ENCODE assay signal across 17 cellular contexts in genomic region chr22:30186048-30186447, GRCh38.
DNase-seq lines count a peak whose midpoint lies in the region; ATAC-seq and TF ChIP-seq lines count a peak whose summit lies in the region.
"Had no signal": no experiment of that assay in that cellular context is flagged by ENCODE, and none has a peak within 500 bp of the region (broad histone marks: within the 10 kb centered on the region; RNA-seq: fewer than 3 reads in every experiment).

No MANE protein-coding gene starts in this region.

- H3K4ac ChIP-seq in IMR-90 (ENCODE audit: low read depth, low read length) = no peak overlapping the region; the same call in 1 of the 2 replicates

- H3K9ac ChIP-seq in IMR-90 (ENCODE audit: low read depth, low read length) = no peak overlapping the region
- H3K9ac ChIP-seq: BLaER1 treated with 17β-estradiol and CSF1 and Interleukin-3, amounts not matched to agents 10 nM and 100 nM had no signal

- no peak overlapping the region for H2BK15ac ChIP-seq in IMR-90 (ENCODE audit: low read depth, low read length)

- no peak overlapping the region for H2BK20ac ChIP-seq in IMR-90 (ENCODE audit: low read depth, low read length)

- H4K91ac ChIP-seq in IMR-90 (ENCODE audit: insufficient read depth, low read depth, low read length) = no peak overlapping the region

- CTCF ChIA-PET in IMR-90 (lab: Yijun Ruan, JAX) = interaction anchor here (1.2 kb wide), 1 partner anchor 78 kb away, joined by 4 read pairs; no protein-coding TSS in a partner anchor

- no peak overlapping the region for H4K8ac ChIP-seq in IMR-90 (ENCODE audit: low read depth in 2 of 2, low read length in 2 of 2)

- H3K4me3 ChIP-seq in IMR-90 (ENCODE audit: insufficient read depth, low read depth, low read length) = no peak overlapping the region
- H3K4me3 ChIP-seq: BLaER1 treated with 17β-estradiol and CSF1 and Interleukin-3, amounts not matched to agents 10 nM and 100 nM; esophagus squamous epithelium; upper lobe of left lung had no signal

- POLR2A ChIA-PET in IMR-90 (lab: Charles Lee; ENCODE audit: unreplicated experiment) = interaction anchor here (0.6 to 1.2 kb wide), 4 partner anchors 9 to 63 kb away, joined by 4 to 15 read pairs (median 6); no protein-coding TSS in a partner anchor

- H4K20me1 ChIP-seq in IMR-90 (ENCODE audit: insufficient read depth, low read length) = no peaks in the 10 kb centered on the region
- H4K20me1 ChIP-seq: BLaER1 treated with 17β-estradiol and CSF1 and Interleukin-3, amounts not matched to agents 10 nM and 100 nM had no signal

- H3K27me3 Mint-ChIP-seq in T-helper 2 cell treated with Interferon-gamma antibody and Interleukin-4, amounts not matched to agents 5 μg/mL and 100 μg/mL, for 36 hours (ENCODE audit: low read depth) = no peaks in the 10 kb centered on the region
- no peaks in the 10 kb centered on the region for H3K27me3 Mint-ChIP-seq in activated T-helper 2 cell treated with anti-CD3 and anti-CD28 coated beads, Interferon-gamma antibody, Interleukin-2, Interleukin-4, amounts not matched to agents 10 μg/mL and 5 μg/mL and 100 μg/mL, durations not matched to agents 14 hours and 24 hours and 36 hours (ENCODE audit: low read depth)

- H4K5ac ChIP-seq in IMR-90 (ENCODE audit: low read depth, low read length) = no peak overlapping the region

- no peak for TF ChIP-seq POLR2A in IMR-90 (IDR thresholded peaks at IDR 0.05; ENCODE audit: low read depth, low read length)

- H3K27ac ChIP-seq in IMR-90 (ENCODE audit: insufficient read depth, low read length) = no peak overlapping the region
- H3K27ac ChIP-seq: BLaER1 treated with 17β-estradiol and CSF1 and Interleukin-3, amounts not matched to agents 10 nM and 100 nM; esophagus squamous epithelium; upper lobe of left lung had no signal

- H2AK9ac ChIP-seq in IMR-90 (replicated peaks; ENCODE audit: low read depth, low read length, poor library complexity) = no peak overlapping the region

- peak overlapping the region; percentile 16; the same call in 1 of the 2 replicates for H3K18ac ChIP-seq in IMR-90 (ENCODE audit: low read depth, low read length)

- H3K4me1 Mint-ChIP-seq in T-helper 2 cell treated with Interferon-gamma antibody and Interleukin-4, amounts not matched to agents 5 μg/mL and 100 μg/mL, for 36 hours (ENCODE audit: low read depth) = peaks cover 86% of the 10 kb centered on the region
- peaks cover 88% of the 10 kb centered on the region for H3K4me1 Mint-ChIP-seq in activated T-helper 2 cell treated with anti-CD3 and anti-CD28 coated beads, Interferon-gamma antibody, Interleukin-2, Interleukin-4, amounts not matched to agents 10 μg/mL and 5 μg/mL and 100 μg/mL, durations not matched to agents 14 hours and 24 hours and 36 hours (ENCODE audit: low read depth)

- H3K4me3 Mint-ChIP-seq in T-helper 2 cell treated with Interferon-gamma antibody and Interleukin-4, amounts not matched to agents 5 μg/mL and 100 μg/mL, for 36 hours = peak overlapping the region; percentile 55
- H3K4me3 Mint-ChIP-seq in activated T-helper 2 cell treated with anti-CD3 and anti-CD28 coated beads, Interferon-gamma antibody, Interleukin-2, Interleukin-4, amounts not matched to agents 10 μg/mL and 5 μg/mL and 100 μg/mL, durations not matched to agents 14 hours and 24 hours and 36 hours (ENCODE audit: low read depth) = peak overlapping the region; percentile 35
- H3K4me3 Mint-ChIP-seq: immature natural killer cell had no signal

- no peaks in the 10 kb centered on the region for H3K27me3 ChIP-seq in IMR-90 (ENCODE audit: control insufficient read depth, insufficient read depth, low read length)
- H3K27me3 ChIP-seq: BLaER1 treated with 17β-estradiol and CSF1 and Interleukin-3, amounts not matched to agents 10 nM and 100 nM; upper lobe of left lung had no signal

- H3K4me2 ChIP-seq in IMR-90 (ENCODE audit: low read depth, low read length) = no peak overlapping the region
- H3K4me2 ChIP-seq: BLaER1 treated with 17β-estradiol and CSF1 and Interleukin-3, amounts not matched to agents 10 nM and 100 nM had no signal

- in situ Hi-C loops in IMR-90 (cut with MboI; ENCODE audit: low sequenced_read_pairs) = no loop called here

- peaks cover 16% of the 10 kb centered on the region for H3K9me1 ChIP-seq in IMR-90 (ENCODE audit: insufficient read depth, low read length)

- H3K36me3 Mint-ChIP-seq in T-helper 2 cell treated with Interferon-gamma antibody and Interleukin-4, amounts not matched to agents 5 μg/mL and 100 μg/mL, for 36 hours (ENCODE audit: low read depth) = peaks cover 9% of the 10 kb centered on the region
- H3K36me3 Mint-ChIP-seq in activated T-helper 2 cell treated with anti-CD3 and anti-CD28 coated beads, Interferon-gamma antibody, Interleukin-2, Interleukin-4, amounts not matched to agents 10 μg/mL and 5 μg/mL and 100 μg/mL, durations not matched to agents 14 hours and 24 hours and 36 hours (ENCODE audit: low read depth) = peaks cover 15% of the 10 kb centered on the region
- H3K36me3 Mint-ChIP-seq: immature natural killer cell had no signal

- peaks cover 28% of the 10 kb centered on the region for H3K4me1 ChIP-seq in IMR-90 (ENCODE audit: control insufficient read depth, insufficient read depth, low read length)

- no peak for TF ChIP-seq CTCF in IMR-90 (conservative IDR thresholded peaks at IDR 0.05; ENCODE audit: low read depth, low read length)

- no peak for TF ChIP-seq RAD21 in IMR-90 (IDR thresholded peaks at IDR 0.05; ENCODE audit: low read length)

- H3K79me1 ChIP-seq in IMR-90 (ENCODE audit: low read depth in 1 of 2, low read length in 2 of 2) = peaks cover 0 to 4% of the 10 kb centered on the region in 2 experiments; a peak in 1 of 4 replicates

- H2BK5ac ChIP-seq in IMR-90 (ENCODE audit: low read depth, low read length, poor library complexity, severe bottlenecking) = peak overlapping the region; percentile 64

- no peak overlapping the region; the same call in 1 of the 2 replicates for H3K23ac ChIP-seq in IMR-90 (ENCODE audit: low read depth, low read length)

- no peaks in the 10 kb centered on the region for H3K36me3 ChIP-seq in IMR-90 (ENCODE audit: control insufficient read depth, insufficient read depth, low read length)
- H3K36me3 ChIP-seq: BLaER1 treated with 17β-estradiol and CSF1 and Interleukin-3, amounts not matched to agents 10 nM and 100 nM; esophagus squamous epithelium; upper lobe of left lung had no signal

- peak overlapping the region; percentile 31; the same call in 1 of the 2 replicates for H2BK120ac ChIP-seq in IMR-90 (ENCODE audit: low read depth, low read length)

- H3K56ac ChIP-seq in IMR-90 (ENCODE audit: extremely low read depth, insufficient read depth, low read length) = no peak overlapping the region

- H3K9me3 Mint-ChIP-seq in T-helper 2 cell treated with Interferon-gamma antibody and Interleukin-4, amounts not matched to agents 5 μg/mL and 100 μg/mL, for 36 hours = no peaks in the 10 kb centered on the region
- no peaks in the 10 kb centered on the region for H3K9me3 Mint-ChIP-seq in activated T-helper 2 cell treated with anti-CD3 and anti-CD28 coated beads, Interferon-gamma antibody, Interleukin-2, Interleukin-4, amounts not matched to agents 10 μg/mL and 5 μg/mL and 100 μg/mL, durations not matched to agents 14 hours and 24 hours and 36 hours
- H3K9me3 Mint-ChIP-seq: immature natural killer cell had no signal

- H3K14ac ChIP-seq in IMR-90 (replicated peaks; ENCODE audit: low read depth, low read length) = no peak overlapping the region

- H3K9me3 ChIP-seq in IMR-90 (ENCODE audit: control insufficient read depth, insufficient read depth, low read length) = no peaks in the 10 kb centered on the region
- H3K9me3 ChIP-seq: BLaER1 treated with 17β-estradiol and CSF1 and Interleukin-3, amounts not matched to agents 10 nM and 100 nM; esophagus squamous epithelium; upper lobe of left lung had no signal

- no peak for DNase-seq in T-helper 2 cell treated with Interferon-gamma antibody and Interleukin-4, amounts not matched to agents 5 μg/mL and 100 μg/mL, for 36 hours (ENCODE audit: low spot score)
- no peak for DNase-seq in T-helper 2 cell
- DNase-seq in IMR-90 = no peak
- DNase-seq in NCI-H748 (lab: John Stamatoyannopoulos, UW; ENCODE audit: unreplicated experiment) = peak; percentile 81
- no peak for DNase-seq in activated T-helper 2 cell treated with anti-CD3 and anti-CD28 coated beads, Interferon-gamma antibody, Interleukin-2, Interleukin-4, amounts not matched to agents 10 μg/mL and 5 μg/mL and 100 μg/mL, durations not matched to agents 14 hours and 24 hours and 36 hours (ENCODE audit: low spot score)
- DNase-seq in NCI-H1694 treated with DMSO at 0.1 percent for 48 hours (lab: John Stamatoyannopoulos, UW) = no peak
- DNase-seq in GF-D8 (lab: John Stamatoyannopoulos, UW) = no peak
- DNase-seq: activated gamma-delta T cell; effector memory CD4-positive, alpha-beta T cell; esophagus squamous epithelium; glutamatergic neuron; immature natural killer cell; right cardiac atrium; stimulated activated naive CD4-positive, alpha-beta T cell treated with Interleukin-2 at 50 U/mL for 16 hours; upper lobe of left lung had no signal

- H2AFZ ChIP-seq in IMR-90 (replicated peaks; ENCODE audit: low read length, poor library complexity) = no peak overlapping the region

- intact Hi-C loops in IMR-90 (cut with micrococcal nuclease) = no loop called here
- intact Hi-C loops in activated T-helper 2 cell treated with anti-CD3 and anti-CD28 coated beads, Interferon-gamma antibody, Interleukin-2, Interleukin-4, amounts not matched to agents 10 μg/mL and 5 μg/mL and 100 μg/mL, durations not matched to agents 14 hours and 24 hours and 36 hours (cut with micrococcal nuclease) = no loop called here

- H2AK5ac ChIP-seq in IMR-90 (ENCODE audit: low read depth, low read length) = no peak overlapping the region

- dilution Hi-C loops in IMR-90 (cut with HindIII; ENCODE audit: low sequenced_read_pairs, unreplicated experiment) = no loop called here

- ATAC-seq in IMR-90 (ENCODE audit: low read depth) (no peak), GM21360 (IDR thresholded peaks at IDR 0.05; ENCODE audit: unreplicated experiment) (no peak)
- ATAC-seq: right cardiac atrium had no signal

- BruUV-seq in IMR-90 (replicated peaks; lab: Mats Ljungman, UMichigan) = no TSS peak

- H3K27ac Mint-ChIP-seq in T-helper 2 cell treated with Interferon-gamma antibody and Interleukin-4, amounts not matched to agents 5 μg/mL and 100 μg/mL, for 36 hours = peak overlapping the region; percentile 89
- peak overlapping the region; percentile 96 for H3K27ac Mint-ChIP-seq in activated T-helper 2 cell treated with anti-CD3 and anti-CD28 coated beads, Interferon-gamma antibody, Interleukin-2, Interleukin-4, amounts not matched to agents 10 μg/mL and 5 μg/mL and 100 μg/mL, durations not matched to agents 14 hours and 24 hours and 36 hours

TF ChIP-seq in IMR-90, 13 proteins besides CTCF, POLR2A, EP300 and RAD21 (continues in another document):
- TF ChIP-seq FOS (IDR thresholded peaks at IDR 0.05; ENCODE audit: low read depth, low read length) = no peak
